8 cellular contexts compared by ENCODE assay signal in genomic region chr6:144285798-144286502, GRCh38.
DNase-seq lines count a peak whose midpoint lies in the region; ATAC-seq, FAIRE-seq and TF ChIP-seq lines count a peak whose summit lies in the region.

No MANE protein-coding gene starts in this region.

- H3K4me3 ChIP-seq in neuron (ENCODE audit: low read length): peak overlapping the region; percentile 87

- FAIRE-seq in RCC 7860 (lab: Jason Lieb, UNC): no peak

- ATAC-seq in HG02763 (IDR thresholded peaks at IDR 0.05; ENCODE audit: unreplicated experiment): peak; percentile 35
- no peak for ATAC-seq in HG03095 (IDR thresholded peaks at IDR 0.05; ENCODE audit: unreplicated experiment)

- no peaks in the 10 kb centered on the region for H3K27me3 ChIP-seq in neuron (ENCODE audit: insufficient read depth, low read length)

- peak overlapping the region; percentile 96 for H2AFZ ChIP-seq in neuron (ENCODE audit: low read depth, low read length)

- DNase-seq in GM13977 (ENCODE audit: low spot score) (peak; percentile 62), RCC 7860 (ENCODE audit: low spot score) (peak; percentile 64), glomerular visceral epithelial cell (ENCODE audit: extremely low spot score) (peak; percentile 83), NCI-H2107 (lab: John Stamatoyannopoulos, UW) (no peak)
- DNase-seq in activated naive CD4-positive, alpha-beta T cell treated with anti-CD3 and anti-CD28 coated beads, Interleukin-2, amount 50 U/mL, for 16 hours: peak; percentile 34

- peaks cover 7% of the 10 kb centered on the region for H3K4me1 ChIP-seq in neuron (ENCODE audit: insufficient read depth, low read length)

- H3K9me3 ChIP-seq in neuron (ENCODE audit: low read length): no peaks in the 10 kb centered on the region

- TF ChIP-seq CTCF in GM13977 (IDR thresholded peaks at IDR 0.05; ENCODE audit: extremely low read depth, insufficient read depth, missing control alignments): no peak

- no peaks in the 10 kb centered on the region for H3K36me3 ChIP-seq in neuron (ENCODE audit: insufficient read depth, low read length)

- in situ Hi-C loops in GM13977 (cut with MboI; ENCODE audit: low pct_unique_long_range_greater_than_20kb, low sequenced_read_pairs, unreplicated experiment): no loop called here
